Comparison of ENCODE assay signal across 5 cellular contexts in genomic region chr13:73477441-73477840, GRCh38.
"Had no signal": no experiment of that assay in that cellular context is flagged by ENCODE, and none has a peak within 500 bp of the region (broad histone marks: within the 10 kb centered on the region; RNA-seq: fewer than 3 reads in every experiment).

No MANE protein-coding gene starts in this region.

- H3K4me3 ChIP-seq: K562 had no signal

- H3K4me1 Mint-ChIP-seq: IgD-negative memory B cell had no signal

- H3K27ac Mint-ChIP-seq: IgD-negative memory B cell had no signal

- H3K36me3 Mint-ChIP-seq: IgD-negative memory B cell had no signal

- ATAC-seq: HepG2, K562 had no signal

- H3K4me3 Mint-ChIP-seq: IgD-negative memory B cell had no signal

- H3K9me3 Mint-ChIP-seq: IgD-negative memory B cell had no signal

- DNase-seq: IMR-90, KBM-7 had no signal
